ENCODE assay signal across 9 cellular contexts in the genomic region with DNA sequence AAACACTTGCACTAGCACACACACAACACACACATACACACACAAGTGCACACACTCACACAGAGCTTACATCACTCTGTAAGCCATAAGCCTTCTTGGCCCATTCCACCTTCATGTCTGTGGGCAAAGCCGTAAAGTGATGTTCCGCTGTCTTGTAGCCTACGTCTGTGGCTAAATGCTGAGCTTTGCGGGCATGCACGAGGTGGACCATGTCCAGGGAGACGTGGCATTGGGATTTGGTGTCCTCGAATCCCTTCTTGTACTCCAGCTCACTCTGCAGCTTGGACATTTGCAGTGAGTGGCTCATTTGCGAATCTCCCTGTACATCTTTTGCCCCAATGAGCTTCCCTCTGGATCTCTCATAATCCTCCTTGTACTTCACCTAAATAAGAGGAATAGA. TPM values are rescaled to one million over a fixed set of nuclear protein-coding genes. Genes with fewer than 3 reads are reported as not detected.
"Had no signal": no experiment of that assay in that cellular context is flagged by ENCODE, and none has a peak within 500 bp of the region (broad histone marks: within the 10 kb centered on the region; RNA-seq: fewer than 3 reads in every experiment).

No MANE protein-coding gene starts in this region.

- H3K27ac ChIP-seq: HL-60 had no signal

- ATAC-seq: GM23338, HepG2 had no signal

- H3K4me3 ChIP-seq: GM23338 had no signal

- H3K4me2 ChIP-seq: GM23338 had no signal

- H2AFZ ChIP-seq: GM23338 had no signal

- DNase-seq: H9, HCEC 1CT, HFFc6 had no signal

RNA-seq across cellular contexts. Expression of a gene that starts 42.0 kb away (rescaled TPM):
- total RNA-seq: GM23338, H1, H9, HepG2, HFFc6, HT1080 had no signal
- polyA plus RNA-seq: GM23338, H1, HepG2, IgD-negative memory B cell had no signal
